25 cellular contexts compared by ENCODE assay signal in genomic region chr3:46261926-46262594, GRCh38. TPM values are rescaled to one million over a fixed set of nuclear protein-coding genes. Genes with fewer than 3 reads are reported as not detected.
A peak's percentile ranks its signal among the peaks of the same experiment; 100 is the strongest.
DNase-seq lines count a peak whose midpoint lies in the region; ATAC-seq, FAIRE-seq and TF ChIP-seq lines count a peak whose summit lies in the region.
"Had no signal": no experiment of that assay in that cellular context is flagged by ENCODE, and none has a peak within 500 bp of the region (broad histone marks: within the 10 kb centered on the region; RNA-seq: fewer than 3 reads in every experiment).

No MANE protein-coding gene starts in this region.

- DNase-seq in activated naive CD8-positive, alpha-beta T cell treated with anti-CD3 and anti-CD28 coated beads for 36 hours = no peak
- no peak for DNase-seq in activated naive CD8-positive, alpha-beta T cell treated with anti-CD3 and anti-CD28 coated beads, Interleukin-2, amount 50 U/mL, for 24 hours
- peak; percentile 7 for DNase-seq in amniotic epithelial cell (ENCODE audit: low read depth)
- DNase-seq in small intestine = peak; percentile 34
- no peak for DNase-seq in BE2C
- no peak for DNase-seq in KBM-7
- DNase-seq in NCI-H1417 treated with DMSO at 0.1 percent for 48 hours (lab: John Stamatoyannopoulos, UW) = no peak
- DNase-seq: activated CD4-positive, alpha-beta T cell treated with anti-CD3 and anti-CD28 coated beads for 4 hours; foreskin fibroblast; GDM1; mesendoderm; NCI-H1417; PC-3; SJCRH30; T1000; testis had no signal

- peaks cover 7% of the 10 kb centered on the region for H3K36me3 Mint-ChIP-seq in activated naive CD8-positive, alpha-beta T cell treated with anti-CD3 and anti-CD28 coated beads for 36 hours
- peaks cover 6% of the 10 kb centered on the region for H3K36me3 Mint-ChIP-seq in activated naive CD8-positive, alpha-beta T cell treated with anti-CD3 and anti-CD28 coated beads, Interleukin-2, amount 50 U/mL, for 24 hours (ENCODE audit: low read depth)

- no peaks in the 10 kb centered on the region for H3K36me3 ChIP-seq in Loucy (ENCODE audit: insufficient read depth, low read length)
- H3K36me3 ChIP-seq in small intestine (ENCODE audit: control insufficient read depth in 2 of 2, insufficient read depth in 2 of 2, low read length in 2 of 2) = no peaks in the 10 kb centered on the region
- H3K36me3 ChIP-seq in BE2C = no peaks in the 10 kb centered on the region
- H3K36me3 ChIP-seq: SJCRH30 had no signal

- no peaks in the 10 kb centered on the region for H3K79me2 ChIP-seq in Loucy (ENCODE audit: insufficient read depth, low read length)

- no peak for ATAC-seq in activated naive CD8-positive, alpha-beta T cell treated with anti-CD3 and anti-CD28 coated beads, Interleukin-2, amount 50 U/mL, for 24 hours
- ATAC-seq: HCT116, PC-3 had no signal

- H3K9me3 ChIP-seq in Loucy (ENCODE audit: insufficient read depth, low read depth, low read length) = peaks cover 4% of the 10 kb centered on the region
- H3K9me3 ChIP-seq in small intestine (ENCODE audit: control insufficient read depth, low read depth) = no peaks in the 10 kb centered on the region
- no peaks in the 10 kb centered on the region for H3K9me3 ChIP-seq in BE2C
- H3K9me3 ChIP-seq: SJCRH30, testis had no signal

- H3F3A ChIP-seq in Loucy (ENCODE audit: low read depth) = no peaks in the 10 kb centered on the region

- no peaks in the 10 kb centered on the region for H4K20me1 ChIP-seq in Loucy (ENCODE audit: insufficient read depth, low read length, poor library complexity, severe bottlenecking)

- in situ Hi-C loops in KBM-7 (cut with MboI; ENCODE audit: low pct_unique_long_range_greater_than_20kb, low sequenced_read_pairs) = no loop called here

- H2AFZ ChIP-seq in Loucy (ENCODE audit: low read length) = peak overlapping the region; percentile 25

- H3K9me2 ChIP-seq in Loucy (replicated peaks; ENCODE audit: low read depth, low read length) = no peaks in the 10 kb centered on the region

- FAIRE-seq in small intestine (lab: Jason Lieb, UNC) = no peak
- FAIRE-seq: D721Med, GM12891 had no signal

- H3K4me3 ChIP-seq in Loucy (ENCODE audit: low read length, poor library complexity, severe bottlenecking) = no peak overlapping the region
- no peak overlapping the region for H3K4me3 ChIP-seq in small intestine (ENCODE audit: low read depth in 1 of 2, low read length in 2 of 2)
- H3K4me3 ChIP-seq in BE2C (ENCODE audit: low read depth, low read length) = no peak overlapping the region
- H3K4me3 ChIP-seq: SJCRH30, testis had no signal

- no peak overlapping the region for H3K4me2 ChIP-seq in Loucy (ENCODE audit: low read depth, low read length, poor library complexity, severe bottlenecking)

- no peak overlapping the region for H3K9ac ChIP-seq in Loucy (ENCODE audit: low read depth, low read length, poor library complexity, severe bottlenecking)

- TF ChIP-seq CTCF in Loucy (conservative IDR thresholded peaks at IDR 0.05; ENCODE audit: low read length) (no peak), BE2C (IDR thresholded peaks at IDR 0.05; ENCODE audit: low read depth, low read length) (no peak)

- H3K27me3 Mint-ChIP-seq in activated naive CD8-positive, alpha-beta T cell treated with anti-CD3 and anti-CD28 coated beads for 36 hours = peaks cover 10% of the 10 kb centered on the region
- H3K27me3 Mint-ChIP-seq in activated naive CD8-positive, alpha-beta T cell treated with anti-CD3 and anti-CD28 coated beads, Interleukin-2, amount 50 U/mL, for 24 hours = no peaks in the 10 kb centered on the region

- peaks cover 16% of the 10 kb centered on the region for H3K4me1 Mint-ChIP-seq in activated naive CD8-positive, alpha-beta T cell treated with anti-CD3 and anti-CD28 coated beads for 36 hours
- peaks cover 18% of the 10 kb centered on the region for H3K4me1 Mint-ChIP-seq in activated naive CD8-positive, alpha-beta T cell treated with anti-CD3 and anti-CD28 coated beads, Interleukin-2, amount 50 U/mL, for 24 hours

- H3K4me3 Mint-ChIP-seq in activated naive CD8-positive, alpha-beta T cell treated with anti-CD3 and anti-CD28 coated beads for 36 hours = no peak overlapping the region
- H3K4me3 Mint-ChIP-seq in activated naive CD8-positive, alpha-beta T cell treated with anti-CD3 and anti-CD28 coated beads, Interleukin-2, amount 50 U/mL, for 24 hours = no peak overlapping the region

- peak overlapping the region; percentile 54 for H3K27ac Mint-ChIP-seq in activated naive CD8-positive, alpha-beta T cell treated with anti-CD3 and anti-CD28 coated beads for 36 hours
- H3K27ac Mint-ChIP-seq in activated naive CD8-positive, alpha-beta T cell treated with anti-CD3 and anti-CD28 coated beads, Interleukin-2, amount 50 U/mL, for 24 hours = no peak overlapping the region
- H3K27ac Mint-ChIP-seq: activated T-helper 2 cell treated with anti-CD3 and anti-CD28 coated beads, Interferon-gamma antibody, Interleukin-2, Interleukin-4, amounts not matched to agents 10 μg/mL and 5 μg/mL and 100 μg/mL, durations not matched to agents 14 hours and 24 hours and 36 hours; progenitor cell of endocrine pancreas had no signal

- H3K4me1 ChIP-seq in Loucy (ENCODE audit: insufficient read depth, low read length, poor library complexity, severe bottlenecking) (no peaks in the 10 kb centered on the region), small intestine (ENCODE audit: control insufficient read depth in 2 of 2, insufficient read depth in 1 of 2, low read depth in 1 of 2, low read length in 1 of 2) (no peaks in the 10 kb centered on the region), BE2C (no peaks in the 10 kb centered on the region)
- H3K4me1 ChIP-seq: SJCRH30, testis had no signal

- peaks cover 10% of the 10 kb centered on the region for H3K9me3 Mint-ChIP-seq in activated naive CD8-positive, alpha-beta T cell treated with anti-CD3 and anti-CD28 coated beads for 36 hours
- peaks cover 18% of the 10 kb centered on the region for H3K9me3 Mint-ChIP-seq in activated naive CD8-positive, alpha-beta T cell treated with anti-CD3 and anti-CD28 coated beads, Interleukin-2, amount 50 U/mL, for 24 hours

- WGBS in small intestine, 3 donors = 17 to 40% (median 22%) methylated on average over 5 of the region's 5 CpGs

- H3K27ac ChIP-seq in small intestine (ENCODE audit: low read depth in 1 of 2, low read length in 1 of 2) = no peak overlapping the region
- H3K27ac ChIP-seq: SJCRH30, testis had no signal

- no peaks in the 10 kb centered on the region for H3K27me3 ChIP-seq in Loucy (ENCODE audit: insufficient read depth, low read length, poor library complexity, severe bottlenecking)
- no peaks in the 10 kb centered on the region for H3K27me3 ChIP-seq in small intestine (ENCODE audit: control insufficient read depth in 2 of 2, insufficient read depth in 2 of 2, low read length in 2 of 2)
- H3K27me3 ChIP-seq in BE2C = no peaks in the 10 kb centered on the region
- H3K27me3 ChIP-seq: SJCRH30, testis had no signal

RNA-seq across cellular contexts. Expression of gene CCR3, which starts 19.8 kb away (rescaled TPM):
- total RNA-seq in activated naive CD8-positive, alpha-beta T cell treated with anti-CD3 and anti-CD28 coated beads for 36 hours = not detected
- not detected for polyA plus RNA-seq in small intestine
- not detected for polyA plus RNA-seq in BE2C (2012; ENCODE audit: insufficient read depth, insufficient read length, low read depth)
- total RNA-seq: activated T-helper 2 cell treated with anti-CD3 and anti-CD28 coated beads, Interferon-gamma antibody, Interleukin-2, Interleukin-4, amounts not matched to agents 10 μg/mL and 5 μg/mL and 100 μg/mL, durations not matched to agents 14 hours and 24 hours and 36 hours; kidney epithelial cell; LHCN-M2; progenitor cell of endocrine pancreas; SJCRH30; testis had no signal
- polyA plus RNA-seq: neural cell had no signal

RNA-seq across cellular contexts. Expression of gene CCR1, which starts 53.9 kb away (rescaled TPM):
- total RNA-seq in activated naive CD8-positive, alpha-beta T cell treated with anti-CD3 and anti-CD28 coated beads for 36 hours = under 1 TPM in 1 of 2 experiments, not detected in 1; 0.14 TPM
- 1 to 10 TPM in 2 of 3 donors, under 1 TPM in 1; 0.45 to 3.6 (median 1.6) TPM for polyA plus RNA-seq in small intestine
- not detected for polyA plus RNA-seq in BE2C (2012; ENCODE audit: insufficient read depth, insufficient read length, low read depth)
- total RNA-seq: kidney epithelial cell, SJCRH30 had no signal
- polyA plus RNA-seq: neural cell had no signal

Comparison
In these comparisons a context has a peak if more than half of its experiments do, and no peak if none do; other contexts are left out.
1. DNase-seq: peak in amniotic epithelial cell (single experiment) and small intestine (single experiment); none in activated naive CD8-positive, alpha-beta T cell treated with anti-CD3 and anti-CD28 coated beads for 36 hours (single experiment), activated naive CD8-positive, alpha-beta T cell treated with anti-CD3 and anti-CD28 coated beads, Interleukin-2, amount 50 U/mL, for 24 hours (single experiment), BE2C (single experiment), KBM-7 (single experiment) and NCI-H1417 treated with DMSO at 0.1 percent for 48 hours (single experiment).